Comparison of ENCODE assay signal across 18 cellular contexts in the genomic region with DNA sequence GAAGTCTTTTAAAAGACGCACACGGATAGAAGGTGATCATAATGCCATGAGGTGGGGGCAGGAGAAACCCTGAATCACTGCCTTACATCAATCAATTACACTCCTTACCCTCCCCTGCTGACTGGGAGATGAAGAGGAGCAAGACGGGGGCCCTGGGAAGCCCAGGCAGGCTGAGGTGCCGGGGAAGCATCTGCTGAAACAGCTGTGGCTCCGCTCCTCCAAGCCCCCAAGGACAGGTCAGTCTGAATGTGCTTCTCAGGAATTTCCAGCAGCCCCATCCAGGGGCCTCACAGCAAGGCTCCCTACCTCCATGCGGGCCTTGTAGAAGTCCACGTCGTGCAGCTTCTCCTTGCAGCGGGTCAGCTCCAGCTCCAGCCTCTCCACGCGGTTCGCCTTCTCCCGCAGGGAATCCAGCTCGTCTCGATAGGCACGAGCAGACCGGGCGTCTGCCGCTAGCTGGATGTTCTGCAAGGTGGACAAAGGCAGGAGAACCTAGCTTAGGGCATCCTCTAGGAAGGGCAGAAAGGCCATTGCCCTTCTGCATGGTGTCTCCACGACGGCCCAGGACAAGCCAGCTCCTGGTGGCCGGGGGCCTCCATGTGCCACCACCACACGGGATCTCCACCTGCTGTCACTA.
DNase-seq lines count a peak whose midpoint lies in the region; ATAC-seq and TF ChIP-seq lines count a peak whose summit lies in the region.
"Had no signal": no experiment of that assay in that cellular context is flagged by ENCODE, and none has a peak within 500 bp of the region (broad histone marks: within the 10 kb centered on the region; RNA-seq: fewer than 3 reads in every experiment).

No MANE protein-coding gene starts in this region.

- peaks cover 0 to 17% (median 7%) of the 10 kb centered on the region in 6 donors for H3K4me1 ChIP-seq in spleen
- H3K4me1 ChIP-seq in right cardiac atrium (ENCODE audit: control insufficient read depth, insufficient read depth, low read length) = no peaks in the 10 kb centered on the region

- TF ChIP-seq CTCF in nephron (IDR thresholded peaks at IDR 0.05; ENCODE audit: unreplicated experiment in 3 of 3) (no peak), spleen (IDR thresholded peaks at IDR 0.05 in 8 of 11, conservative IDR thresholded peaks at IDR 0.05 in 3 of 11) (no peak)

- no peak for TF ChIP-seq POLR2A in spleen (IDR thresholded peaks at IDR 0.05)

- H3K27me3 Mint-ChIP-seq in activated naive CD4-positive, alpha-beta T cell treated with anti-CD3 and anti-CD28 coated beads, Interleukin-2, amount 10 ng/mL, durations not matched to agents 7 days and 5 days = no peaks in the 10 kb centered on the region
- H3K27me3 Mint-ChIP-seq in nephron (ENCODE audit: low read depth) = peaks cover 18% of the 10 kb centered on the region
- H3K27me3 Mint-ChIP-seq: B cell had no signal

- peaks cover 68% of the 10 kb centered on the region for H3K36me3 Mint-ChIP-seq in activated naive CD4-positive, alpha-beta T cell treated with anti-CD3 and anti-CD28 coated beads, Interleukin-2, amount 10 ng/mL, durations not matched to agents 7 days and 5 days
- H3K36me3 Mint-ChIP-seq in nephron (ENCODE audit: low read depth) = no peaks in the 10 kb centered on the region

- no peak for DNase-seq in activated naive CD4-positive, alpha-beta T cell treated with anti-CD3 and anti-CD28 coated beads, Interleukin-2, amount 10 ng/mL, durations not matched to agents 7 days and 5 days
- DNase-seq in activated naive CD4-positive, alpha-beta T cell treated with anti-CD3 and anti-CD28 coated beads, Interleukin-2, amount 50 U/mL, for 16 hours = no peak
- DNase-seq in caudate nucleus (lab: John Stamatoyannopoulos, UW) (peak in 8 of 61 donors; percentile 30 to 75 (median 54)), spleen (peak; percentile 66), right cardiac atrium (no peak)
- no peak for DNase-seq in stimulated activated CD4-positive, alpha-beta T cell treated with anti-CD3 and anti-CD28 coated beads, Interleukin-2, amount 100 ng/mL, for 24 hours
- DNase-seq: C1 segment of cervical spinal cord; CD8-positive, alpha-beta T cell; COR-L47; DMS153; DMS79 treated with DMSO at 0.1 percent for 48 hours; EL; HCEC 1CT had no signal

- H3K9me3 Mint-ChIP-seq in activated naive CD4-positive, alpha-beta T cell treated with anti-CD3 and anti-CD28 coated beads, Interleukin-2, amount 10 ng/mL, durations not matched to agents 7 days and 5 days = no peaks in the 10 kb centered on the region
- H3K9me3 Mint-ChIP-seq in nephron = no peaks in the 10 kb centered on the region
- H3K9me3 Mint-ChIP-seq: CD8-positive, alpha-beta T cell; HFFc6 had no signal

- H3K27ac ChIP-seq in caudate nucleus (ENCODE audit: low read depth, low read length) (peak overlapping the region; percentile 44), spleen (no peak overlapping the region), right cardiac atrium (ENCODE audit: low read length) (no peak overlapping the region)
- H3K27ac ChIP-seq: HL-60 had no signal

- intact Hi-C loops in spleen (cut with DNase I; ENCODE audit: low total_unique reads) (no loop called here), right cardiac atrium (cut with DNase I) (no loop called here)

- peaks cover 5 to 100% (median 86%) of the 10 kb centered on the region in 6 donors for H3K36me3 ChIP-seq in spleen

- H3K27me3 ChIP-seq in spleen (replicated peaks in 1 of 7) (no peaks in the 10 kb centered on the region), right cardiac atrium (ENCODE audit: control insufficient read depth, insufficient read depth) (no peaks in the 10 kb centered on the region)

- CTCF ChIA-PET in activated naive CD4-positive, alpha-beta T cell treated with anti-CD3 and anti-CD28 coated beads, Interleukin-2, amount 10 ng/mL, durations not matched to agents 7 days and 5 days (lab: Charles Lee) = interaction anchor here (1.2 to 1.9 kb wide), 3 partner anchors 12 to 90 kb away, joined by 3 to 6 read pairs (median 6); no protein-coding TSS in a partner anchor

- H3K9me3 ChIP-seq in spleen (no peaks in the 10 kb centered on the region), right cardiac atrium (ENCODE audit: control insufficient read depth, low read length) (no peaks in the 10 kb centered on the region)

- H3K4me3 ChIP-seq in spleen (no peak overlapping the region), right cardiac atrium (ENCODE audit: low read length) (no peak overlapping the region)

- H3K4me1 Mint-ChIP-seq in activated naive CD4-positive, alpha-beta T cell treated with anti-CD3 and anti-CD28 coated beads, Interleukin-2, amount 10 ng/mL, durations not matched to agents 7 days and 5 days = peaks cover 18% of the 10 kb centered on the region
- H3K4me1 Mint-ChIP-seq in nephron = peaks cover 68% of the 10 kb centered on the region

- 94 to 96% (median 95%) methylated on average over 12 to 23 of the region's 23 CpGs for WGBS in spleen, 5 donors
- 85% methylated on average over 23 of the region's 23 CpGs for WGBS in right cardiac atrium

- no peak overlapping the region for H3K4me3 Mint-ChIP-seq in activated naive CD4-positive, alpha-beta T cell treated with anti-CD3 and anti-CD28 coated beads, Interleukin-2, amount 10 ng/mL, durations not matched to agents 7 days and 5 days
- no peak overlapping the region for H3K4me3 Mint-ChIP-seq in nephron
- H3K4me3 Mint-ChIP-seq: B cell; CD8-positive, alpha-beta T cell; HFFc6 had no signal

- ATAC-seq in right cardiac atrium (no peak), HG02759 (IDR thresholded peaks at IDR 0.05; ENCODE audit: unreplicated experiment) (no peak)
- ATAC-seq: CD8-positive, alpha-beta T cell had no signal

- H3K27ac Mint-ChIP-seq in activated naive CD4-positive, alpha-beta T cell treated with anti-CD3 and anti-CD28 coated beads, Interleukin-2, amount 10 ng/mL, durations not matched to agents 7 days and 5 days = peak overlapping the region; percentile 33
- H3K27ac Mint-ChIP-seq in nephron = peak overlapping the region in 2 of 3 experiments; percentile 79 to 90
- H3K27ac Mint-ChIP-seq: B cell; CD8-positive, alpha-beta T cell; HFFc6 had no signal
